ENCODE assay signal across 8 cellular contexts in genomic region chr9:125200216-125201047, GRCh38. TPM values are rescaled to one million over a fixed set of nuclear protein-coding genes. Genes with fewer than 3 reads are reported as not detected.
A peak's percentile ranks its signal among the peaks of the same experiment; 100 is the strongest.
DNase-seq lines count a peak whose midpoint lies in the region; ATAC-seq and TF ChIP-seq lines count a peak whose summit lies in the region.

RABEPK (plus strand) TSS chr9:125200542; CDS start chr9:125203014, 2,472 bp downstream.

- no peaks in the 10 kb centered on the region for H3K27me3 Mint-ChIP-seq in chondrocyte (ENCODE audit: low read depth)

- DNase-seq in AG10803 (ENCODE audit: low read depth) (peak; percentile 95), NCI-H446 treated with DMSO at 0.1 percent for 48 hours (lab: John Stamatoyannopoulos, UW) (peak; percentile 58), chondrocyte (ENCODE audit: low spot score) (peak; percentile 95), kidney glomerular epithelial cell (lab: John Stamatoyannopoulos, UW) (peak; percentile 82)
- DNase-seq in activated CD4-positive, alpha-beta T cell treated with anti-CD3 and anti-CD28 coated beads for 24 hours (ENCODE audit: low read depth in 2 of 2) = peak; percentile 90
- peak; percentile 60 to 94 for DNase-seq in stimulated activated CD4-positive, alpha-beta T cell treated with anti-CD3 and anti-CD28 coated beads, Interleukin-1b, Interleukin-23, amount 100 ng/mL, for 1 hour (ENCODE audit: low read depth in 2 of 2)

- ATAC-seq in GM19035 (IDR thresholded peaks at IDR 0.05; ENCODE audit: unreplicated experiment) (peak; percentile 99), HG03354 (IDR thresholded peaks at IDR 0.05; ENCODE audit: poor library complexity, severe bottlenecking, unreplicated experiment) (peak; percentile 99)

- no peaks in the 10 kb centered on the region for H3K9me3 Mint-ChIP-seq in chondrocyte (ENCODE audit: low read depth)

- H3K27ac Mint-ChIP-seq in chondrocyte (ENCODE audit: unreplicated experiment) = peak within 1 kb of the TSS; percentile 95

- no peak for TF ChIP-seq CTCF in AG10803 (conservative IDR thresholded peaks at IDR 0.05; ENCODE audit: low read length)
- TF ChIP-seq CTCF in chondrocyte (IDR thresholded peaks at IDR 0.05) = no peak

- peaks cover 14% of the 10 kb centered on the region for H3K4me1 Mint-ChIP-seq in chondrocyte (ENCODE audit: low read depth)

- H3K4me3 Mint-ChIP-seq in chondrocyte (ENCODE audit: unreplicated experiment) = peak within 1 kb of the TSS; percentile 93

- H3K36me3 Mint-ChIP-seq in chondrocyte (ENCODE audit: low read depth) = peaks cover 5% of the 10 kb centered on the region

- peak within 1 kb of the TSS; percentile 87 for H3K4me3 ChIP-seq in AG10803 (ENCODE audit: low read length)

RNA-seq across cellular contexts. Expression of gene RABEPK, which starts in this region (rescaled TPM):
- total RNA-seq in chondrocyte = 25.3 to 31.8 TPM (median 27.0 TPM) in 3 replicates

Comparison
In these comparisons a context has a peak if more than half of its experiments do, and no peak if none do; other contexts are left out.
1. Peak in every context shown above with its lines: DNase-seq, ATAC-seq and H3K4me3 ChIP-seq.